Comparison of ENCODE assay signal across 1 cellular context in genomic region chr19:8192227-8192820, GRCh38.
A peak's percentile ranks its signal among the peaks of the same experiment; 100 is the strongest.
TF ChIP-seq lines count a peak whose summit lies in the region.

No MANE protein-coding gene starts in this region.

TF ChIP-seq in K562, 482 proteins besides CTCF, POLR2A, EP300 and RAD21:
- TF ChIP-seq ZFP36 (IDR thresholded peaks at IDR 0.05; ENCODE audit: low read depth, low read length, partially characterized antibody) (peak; percentile 50), ZNF583 (CRISPR knock-in tag; IDR thresholded peaks at IDR 0.05) (no peak), KDM1A (IDR thresholded peaks at IDR 0.05) (peak in 1 of 2 experiments; percentile 53; a peak in 2 of 4 replicates), ZNF655 (CRISPR knock-in tag; IDR thresholded peaks at IDR 0.05) (no peak), EGR1 (conservative IDR thresholded peaks at IDR 0.05) (no peak), THRA (IDR thresholded peaks at IDR 0.05) (no peak), ZNF740 (CRISPR knock-in tag; IDR thresholded peaks at IDR 0.05) (0 out of 2 replicates have a peak, but pooled peaks have one; percentile 20), ZNF740 (tag; IDR thresholded peaks at IDR 0.05) (no peak), BDP1 (IDR thresholded peaks at IDR 0.05; ENCODE audit: insufficient read depth, insufficient read length) (no peak), BMI1 (IDR thresholded peaks at IDR 0.05; ENCODE audit: low read length) (no peak), TEAD1 (CRISPR knock-in tag; IDR thresholded peaks at IDR 0.05) (no peak), CGGBP1 (CRISPR knock-in tag; IDR thresholded peaks at IDR 0.05) (no peak), IRF9 (tag; IDR thresholded peaks at IDR 0.05) (no peak), NFYB (IDR thresholded peaks at IDR 0.05; ENCODE audit: extremely low read depth, insufficient read length) (no peak), CHD4 (IDR thresholded peaks at IDR 0.05; ENCODE audit: insufficient read depth, insufficient replicate concordance, low read depth, low read length, poor library complexity, severe bottlenecking) (no peak), BCOR (IDR thresholded peaks at IDR 0.05) (peak; percentile 79), RBM25 (IDR thresholded peaks at IDR 0.05; ENCODE audit: low read depth, low read length, severe bottlenecking) (peak; percentile 89)
